Comparison of ENCODE assay signal across 8 cellular contexts in the genomic region with DNA sequence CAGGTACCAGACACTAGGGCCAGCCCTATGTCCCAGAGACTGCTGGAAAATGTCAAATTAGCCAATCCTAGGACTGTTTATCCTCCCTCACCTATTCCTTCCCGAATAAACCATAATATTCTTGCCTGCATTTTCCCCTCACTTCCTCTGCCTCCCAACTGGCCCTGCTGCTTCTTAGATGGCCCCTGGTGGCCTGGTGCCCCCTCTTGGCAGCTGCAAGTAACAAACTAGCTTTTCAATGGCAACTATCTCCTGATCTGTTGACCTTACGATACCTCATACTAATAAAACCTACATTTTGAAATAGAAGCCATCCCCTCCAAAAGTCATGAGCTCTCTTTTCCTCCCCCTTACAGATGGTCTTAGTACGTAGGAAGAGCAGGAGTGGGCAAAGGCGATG.
A peak's percentile ranks its signal among the peaks of the same experiment; 100 is the strongest.
DNase-seq lines count a peak whose midpoint lies in the region; ATAC-seq and TF ChIP-seq lines count a peak whose summit lies in the region.

No MANE protein-coding gene starts in this region.

- H4K20me1 ChIP-seq in KMS-11 (ENCODE audit: insufficient read depth), result no peaks in the 10 kb centered on the region

- H3K36me3 ChIP-seq in KMS-11 (ENCODE audit: insufficient read depth), result no peaks in the 10 kb centered on the region
- no peaks in the 10 kb centered on the region for H3K36me3 ChIP-seq in mesendoderm (ENCODE audit: control insufficient read depth, insufficient read depth, low read length)

- ATAC-seq in HG02588 (IDR thresholded peaks at IDR 0.05; ENCODE audit: unreplicated experiment) (no peak), HG02571 (IDR thresholded peaks at IDR 0.05; ENCODE audit: unreplicated experiment) (no peak), GM21528 (IDR thresholded peaks at IDR 0.05; ENCODE audit: low FRiP score, unreplicated experiment) (no peak), GM18517 (IDR thresholded peaks at IDR 0.05; ENCODE audit: unreplicated experiment) (no peak)

- H3K4ac ChIP-seq in mesendoderm (ENCODE audit: low read depth, low read length), result no peak overlapping the region

- H3K4me1 ChIP-seq in KMS-11 (ENCODE audit: low read depth, poor library complexity, severe bottlenecking), result peaks cover 6% of the 10 kb centered on the region
- H3K4me1 ChIP-seq in mesendoderm (ENCODE audit: control insufficient read depth, low read depth, low read length), result no peaks in the 10 kb centered on the region

- no peak overlapping the region for H2BK120ac ChIP-seq in mesendoderm (ENCODE audit: low read depth, low read length)

- no peak overlapping the region for H3K23ac ChIP-seq in mesendoderm (ENCODE audit: low read length)

- TF ChIP-seq CTCF in GM10266 (IDR thresholded peaks at IDR 0.05; ENCODE audit: control insufficient read depth, insufficient read depth, low read depth, missing control alignments), result peak; percentile 28
- TF ChIP-seq CTCF in KMS-11 (conservative IDR thresholded peaks at IDR 0.05; ENCODE audit: low read depth, low read length), result peak; percentile 57
- peak; percentile 61 for TF ChIP-seq CTCF in VCaP (conservative IDR thresholded peaks at IDR 0.05)

- no peak overlapping the region for H3K18ac ChIP-seq in mesendoderm (ENCODE audit: low read length)

- no peak overlapping the region for H3K27ac ChIP-seq in KMS-11
- H3K27ac ChIP-seq in VCaP, result no peak overlapping the region
- no peak overlapping the region for H3K27ac ChIP-seq in mesendoderm (ENCODE audit: low read depth, low read length)

- no peak overlapping the region for H2BK15ac ChIP-seq in mesendoderm (replicated peaks; ENCODE audit: low read depth)

- H3K4me2 ChIP-seq in KMS-11, result no peak overlapping the region
- H3K4me2 ChIP-seq in mesendoderm (ENCODE audit: low read length), result no peak overlapping the region

- H3K79me2 ChIP-seq in KMS-11 (ENCODE audit: insufficient read depth, low read depth), result no peaks in the 10 kb centered on the region
- H3K79me2 ChIP-seq in mesendoderm (ENCODE audit: control insufficient read depth, insufficient read depth, low read length), result no peaks in the 10 kb centered on the region

- DNase-seq in GM10266 (ENCODE audit: extremely low spot score) (no peak), mesendoderm (peak; percentile 66)

- H4K5ac ChIP-seq in mesendoderm (ENCODE audit: low read length), result no peak overlapping the region

- no peaks in the 10 kb centered on the region for H3K79me1 ChIP-seq in mesendoderm (ENCODE audit: low read length)

- no peak overlapping the region for H3K9ac ChIP-seq in KMS-11
- H3K9ac ChIP-seq in mesendoderm (ENCODE audit: low read length), result no peak overlapping the region

- H2AK5ac ChIP-seq in mesendoderm (ENCODE audit: low read length), result no peak overlapping the region

- H2AFZ ChIP-seq in KMS-11 (ENCODE audit: low read depth), result no peak overlapping the region

- no peak overlapping the region for H3K56ac ChIP-seq in mesendoderm (ENCODE audit: low read length)

- H3K27me3 ChIP-seq in KMS-11 (ENCODE audit: insufficient read depth, low read depth), result no peaks in the 10 kb centered on the region
- no peaks in the 10 kb centered on the region for H3K27me3 ChIP-seq in mesendoderm (ENCODE audit: insufficient read depth, low read length, poor library complexity)

- H2BK5ac ChIP-seq in mesendoderm (ENCODE audit: low read length), result no peak overlapping the region

- no CpG with 5 or more reads among the region's 4 CpGs for WGBS in mesendoderm (ENCODE audit: extremely low coverage, insufficient coverage, low lambda C conversion rate)

- no peak overlapping the region for H3K4me3 ChIP-seq in KMS-11 (IDR thresholded peaks at IDR 0.05; ENCODE audit: insufficient read depth, low read depth, low read length)
- H3K4me3 ChIP-seq in mesendoderm (ENCODE audit: low read length), result no peak overlapping the region

- H4K8ac ChIP-seq in mesendoderm (ENCODE audit: low read depth, low read length), result no peak overlapping the region
